34 cellular contexts compared by ENCODE assay signal in genomic region chr1:115888976-115889375, GRCh38. TPM values are rescaled to one million over a fixed set of nuclear protein-coding genes. Genes with fewer than 3 reads are reported as not detected.
"Had no signal": no experiment of that assay in that cellular context is flagged by ENCODE, and none has a peak within 500 bp of the region (broad histone marks: within the 10 kb centered on the region; RNA-seq: fewer than 3 reads in every experiment).

No MANE protein-coding gene starts in this region.

- H3K27me3 Mint-ChIP-seq: activated naive CD8-positive, alpha-beta T cell had no signal

- H3K36me3 ChIP-seq: adrenal gland, brain microvascular endothelial cell, breast epithelium had no signal

- H3K4me1 ChIP-seq: adrenal gland, breast epithelium had no signal

- H3K4me3 ChIP-seq: adrenal gland, body of pancreas, breast epithelium had no signal

- H3K36me3 Mint-ChIP-seq: activated CD8-positive, alpha-beta memory T cell treated with anti-CD3 and anti-CD28 coated beads, Interleukin-2, amount 10 ng/mL, durations not matched to agents 7 days and 5 days; activated naive CD4-positive, alpha-beta T cell treated with anti-CD3 and anti-CD28 coated beads, Interleukin-2, amount 10 ng/mL, durations not matched to agents 7 days and 5 days; activated naive CD4-positive, alpha-beta T cell treated with anti-CD3 and anti-CD28 coated beads, Interleukin-2, amount 50 U/mL, for 24 hours; activated naive CD8-positive, alpha-beta T cell; activated naive CD8-positive, alpha-beta T cell treated with anti-CD3 and anti-CD28 coated beads, Interleukin-2, amount 10 ng/mL, durations not matched to agents 7 days and 5 days had no signal

- H3K4me1 Mint-ChIP-seq: activated B cell treated with CpG ODN at 0.5 μM for 24 hours; activated CD4-positive, alpha-beta memory T cell treated with anti-CD3 and anti-CD28 coated beads, Interleukin-2, amount 10 ng/mL, durations not matched to agents 7 days and 5 days; activated CD4-positive, alpha-beta T cell treated with anti-CD3 and anti-CD28 coated beads, Interleukin-2, amount 10 ng/mL, durations not matched to agents 24 days and 14 days; activated CD8-positive, alpha-beta memory T cell treated with anti-CD3 and anti-CD28 coated beads, Interleukin-2, amount 10 ng/mL, durations not matched to agents 7 days and 5 days; activated naive CD4-positive, alpha-beta T cell treated with anti-CD3 and anti-CD28 coated beads, Interleukin-2, amount 10 ng/mL, durations not matched to agents 7 days and 5 days; activated naive CD4-positive, alpha-beta T cell treated with anti-CD3 and anti-CD28 coated beads, Interleukin-2, amount 50 U/mL, for 24 hours; activated naive CD8-positive, alpha-beta T cell treated with anti-CD3 and anti-CD28 coated beads, Interleukin-2, amount 10 ng/mL, durations not matched to agents 7 days and 5 days had no signal

- H3K27ac Mint-ChIP-seq: activated B cell treated with CpG ODN at 0.5 μM for 24 hours; activated CD4-positive, alpha-beta memory T cell treated with anti-CD3 and anti-CD28 coated beads, Interleukin-2, amount 10 ng/mL, durations not matched to agents 7 days and 5 days; activated CD4-positive, alpha-beta T cell treated with anti-CD3 and anti-CD28 coated beads, Interleukin-2, amount 10 ng/mL, durations not matched to agents 24 days and 14 days; activated CD8-positive, alpha-beta memory T cell treated with anti-CD3 and anti-CD28 coated beads, Interleukin-2, amount 10 ng/mL, durations not matched to agents 7 days and 5 days; activated CD8-positive, alpha-beta T cell treated with anti-CD3 and anti-CD28 coated beads, Interleukin-2, amount 10 ng/mL, durations not matched to agents 7 days and 5 days; activated naive CD4-positive, alpha-beta T cell treated with anti-CD3 and anti-CD28 coated beads, Interleukin-2, amount 10 ng/mL, durations not matched to agents 7 days and 5 days; activated naive CD4-positive, alpha-beta T cell treated with anti-CD3 and anti-CD28 coated beads, Interleukin-2, amount 50 U/mL, for 24 hours; activated naive CD8-positive, alpha-beta T cell; activated naive CD8-positive, alpha-beta T cell treated with anti-CD3 and anti-CD28 coated beads, Interleukin-2, amount 10 ng/mL, durations not matched to agents 7 days and 5 days; activated T-cell treated with anti-CD3 and anti-CD28 coated beads, Interleukin-2, amount 50 U/mL, for 24 hours; activated T-helper 2 cell treated with anti-CD3 and anti-CD28 coated beads, Interferon-gamma antibody, Interleukin-2, Interleukin-4, amounts not matched to agents 10 μg/mL and 5 μg/mL and 100 μg/mL, durations not matched to agents 14 hours and 24 hours and 36 hours; T-helper 1 cell treated with Interleukin-12 subunit alpha and Interleukin-12 subunit beta and Interleukin-4 antibody, amounts not matched to agents 30 μg/mL and 1 μg/mL, for 36 hours; T-helper 2 cell treated with Interferon-gamma antibody and Interleukin-4, amounts not matched to agents 5 μg/mL and 100 μg/mL, for 36 hours had no signal

- H3K27ac ChIP-seq: adrenal gland, body of pancreas, brain microvascular endothelial cell, breast epithelium, VCaP had no signal

- H3K27me3 ChIP-seq: adrenal gland, body of pancreas, brain microvascular endothelial cell, breast epithelium had no signal

- H3K4me3 Mint-ChIP-seq: activated B cell treated with CpG ODN at 0.5 μM for 24 hours; activated CD4-positive, alpha-beta memory T cell treated with anti-CD3 and anti-CD28 coated beads, Interleukin-2, amount 10 ng/mL, durations not matched to agents 7 days and 5 days; activated CD4-positive, alpha-beta T cell treated with anti-CD3 and anti-CD28 coated beads, Interleukin-2, amount 10 ng/mL, durations not matched to agents 24 days and 14 days; activated CD8-positive, alpha-beta memory T cell treated with anti-CD3 and anti-CD28 coated beads, Interleukin-2, amount 10 ng/mL, durations not matched to agents 7 days and 5 days; activated CD8-positive, alpha-beta T cell treated with anti-CD3 and anti-CD28 coated beads, Interleukin-2, amount 10 ng/mL, durations not matched to agents 7 days and 5 days; activated naive CD4-positive, alpha-beta T cell treated with anti-CD3 and anti-CD28 coated beads, Interleukin-2, amount 10 ng/mL, durations not matched to agents 7 days and 5 days; activated naive CD4-positive, alpha-beta T cell treated with anti-CD3 and anti-CD28 coated beads, Interleukin-2, amount 50 U/mL, for 24 hours; activated naive CD8-positive, alpha-beta T cell; activated naive CD8-positive, alpha-beta T cell treated with anti-CD3 and anti-CD28 coated beads, Interleukin-2, amount 10 ng/mL, durations not matched to agents 7 days and 5 days; activated T-cell treated with anti-CD3 and anti-CD28 coated beads, Interleukin-2, amount 50 U/mL, for 24 hours; T-helper 1 cell treated with Interleukin-12 subunit alpha and Interleukin-12 subunit beta and Interleukin-4 antibody, amounts not matched to agents 30 μg/mL and 1 μg/mL, for 36 hours; T-helper 2 cell treated with Interferon-gamma antibody and Interleukin-4, amounts not matched to agents 5 μg/mL and 100 μg/mL, for 36 hours had no signal

- ATAC-seq: activated CD8-positive, alpha-beta memory T cell treated with anti-CD3 and anti-CD28 coated beads, Interleukin-2, amount 10 ng/mL, durations not matched to agents 7 days and 5 days; activated CD8-positive, alpha-beta T cell treated with anti-CD3 and anti-CD28 coated beads, Interleukin-2, amount 10 ng/mL, durations not matched to agents 7 days and 5 days; body of pancreas had no signal

- H3K9me3 Mint-ChIP-seq: activated B cell treated with CpG ODN at 0.5 μM for 24 hours; activated CD4-positive, alpha-beta memory T cell treated with anti-CD3 and anti-CD28 coated beads, Interleukin-2, amount 10 ng/mL, durations not matched to agents 7 days and 5 days; activated CD4-positive, alpha-beta T cell treated with anti-CD3 and anti-CD28 coated beads, Interleukin-2, amount 10 ng/mL, durations not matched to agents 24 days and 14 days; activated naive CD4-positive, alpha-beta T cell treated with anti-CD3 and anti-CD28 coated beads, Interleukin-2, amount 10 ng/mL, durations not matched to agents 7 days and 5 days; activated naive CD4-positive, alpha-beta T cell treated with anti-CD3 and anti-CD28 coated beads, Interleukin-2, amount 50 U/mL, for 24 hours; activated naive CD8-positive, alpha-beta T cell treated with anti-CD3 and anti-CD28 coated beads, Interleukin-2, amount 10 ng/mL, durations not matched to agents 7 days and 5 days; activated T-cell treated with anti-CD3 and anti-CD28 coated beads, Interleukin-2, amount 50 U/mL, for 24 hours; activated T-helper 2 cell treated with anti-CD3 and anti-CD28 coated beads, Interferon-gamma antibody, Interleukin-2, Interleukin-4, amounts not matched to agents 10 μg/mL and 5 μg/mL and 100 μg/mL, durations not matched to agents 14 hours and 24 hours and 36 hours; T-helper 1 cell treated with Interleukin-12 subunit alpha and Interleukin-12 subunit beta and Interleukin-4 antibody, amounts not matched to agents 30 μg/mL and 1 μg/mL, for 36 hours; T-helper 2 cell treated with Interferon-gamma antibody and Interleukin-4, amounts not matched to agents 5 μg/mL and 100 μg/mL, for 36 hours had no signal

- DNase-seq: activated B cell treated with CpG ODN at 0.5 μM for 24 hours; activated CD4-positive, alpha-beta memory T cell treated with anti-CD3 and anti-CD28 coated beads, Interleukin-2, amount 10 ng/mL, durations not matched to agents 7 days and 5 days; activated CD4-positive, alpha-beta T cell treated with anti-CD3 and anti-CD28 coated beads for 4 hours; activated CD4-positive, alpha-beta T cell treated with anti-CD3 and anti-CD28 coated beads, Interleukin-2, amount 10 ng/mL, durations not matched to agents 24 days and 14 days; activated CD4-positive, alpha-beta T cell treated with anti-CD3 and anti-CD28 coated beads, Interleukin-2, amount 50 U/mL, for 1 hour; activated CD4-positive, alpha-beta T cell treated with anti-CD3 and anti-CD28 coated beads, Interleukin-2, amount 50 U/mL, for 48 hours; activated CD4-positive, CD25-positive, alpha-beta regulatory T cell treated with anti-CD3 and anti-CD28 coated beads, Interleukin-2, amount 50 U/mL, for 72 hours; activated CD8-positive, alpha-beta memory T cell treated with anti-CD3 and anti-CD28 coated beads for 24 hours; activated CD8-positive, alpha-beta memory T cell treated with anti-CD3 and anti-CD28 coated beads, Interleukin-2, amount 10 ng/mL, durations not matched to agents 7 days and 5 days; activated CD8-positive, alpha-beta memory T cell treated with anti-CD3 and anti-CD28 coated beads, Interleukin-2, amount 50 U/mL, for 48 hours; activated CD8-positive, alpha-beta T cell treated with anti-CD3 and anti-CD28 coated beads, Interleukin-2, amount 10 ng/mL, durations not matched to agents 7 days and 5 days; activated effector memory CD4-positive, alpha-beta T cell treated with Interleukin-2 at 50 U/mL for 16 hours; activated gamma-delta T cell; activated naive CD4-positive, alpha-beta T cell treated with anti-CD3 and anti-CD28 coated beads, Interleukin-2, amount 10 ng/mL, durations not matched to agents 7 days and 5 days; activated naive CD4-positive, alpha-beta T cell treated with Interleukin-2 at 50 U/mL for 16 hours; activated naive CD8-positive, alpha-beta T cell treated with anti-CD3 and anti-CD28 coated beads, Interleukin-2, amount 10 ng/mL, durations not matched to agents 7 days and 5 days; activated T-cell treated with anti-CD3 and anti-CD28 coated beads, Interleukin-2, amount 50 U/mL, for 24 hours; activated T-cell treated with anti-CD3 and anti-CD28 coated beads, Interleukin-2, amount 50 U/mL, for 48 hours; amniotic stem cell; aorta; body of pancreas; brain microvascular endothelial cell; central memory CD4-positive, alpha-beta T cell; T-helper 1 cell; T-helper 2 cell; T-helper 9 cell had no signal

- H3K9me3 ChIP-seq: adrenal gland, body of pancreas, breast epithelium had no signal

RNA-seq across cellular contexts. Expression of gene NHLH2, which starts 48.0 kb away (rescaled TPM):
- total RNA-seq: activated B cell treated with CpG ODN at 0.5 μM for 24 hours; activated CD4-positive, alpha-beta memory T cell treated with anti-CD3 and anti-CD28 coated beads, Interleukin-2, amount 10 ng/mL, durations not matched to agents 7 days and 5 days; activated CD4-positive, alpha-beta T cell treated with anti-CD3 and anti-CD28 coated beads, Interleukin-2, amount 10 ng/mL, durations not matched to agents 24 days and 14 days; activated CD8-positive, alpha-beta memory T cell treated with anti-CD3 and anti-CD28 coated beads, Interleukin-2, amount 10 ng/mL, durations not matched to agents 7 days and 5 days; activated CD8-positive, alpha-beta T cell treated with anti-CD3 and anti-CD28 coated beads, Interleukin-2, amount 10 ng/mL, durations not matched to agents 7 days and 5 days; activated naive CD8-positive, alpha-beta T cell treated with anti-CD3 and anti-CD28 coated beads, Interleukin-2, amount 10 ng/mL, durations not matched to agents 7 days and 5 days; activated T-helper 2 cell treated with anti-CD3 and anti-CD28 coated beads, Interferon-gamma antibody, Interleukin-2, Interleukin-4, amounts not matched to agents 10 μg/mL and 5 μg/mL and 100 μg/mL, durations not matched to agents 14 hours and 24 hours and 36 hours; adrenal gland; aorta; body of pancreas; breast epithelium had no signal
- polyA plus RNA-seq: adrenal gland, aorta had no signal
